8 cellular contexts compared by ENCODE assay signal in genomic region chr6:107491791-107492674, GRCh38.
DNase-seq lines count a peak whose midpoint lies in the region; ATAC-seq and TF ChIP-seq lines count a peak whose summit lies in the region.

No MANE protein-coding gene starts in this region.

- H3K27me3 ChIP-seq in ACC112 (ENCODE audit: insufficient read depth, low read length) (peaks cover 38% of the 10 kb centered on the region), HL-60 (ENCODE audit: insufficient read depth, poor library complexity, severe bottlenecking) (peaks cover 55% of the 10 kb centered on the region), WERI-Rb-1 (ENCODE audit: insufficient read depth, low read depth, severe bottlenecking) (peaks cover 30% of the 10 kb centered on the region)

- ATAC-seq in HG03095 (IDR thresholded peaks at IDR 0.05; ENCODE audit: unreplicated experiment) (no peak), HG02885 (IDR thresholded peaks at IDR 0.05; ENCODE audit: poor library complexity, unreplicated experiment) (no peak)

- H3K4me3 ChIP-seq in ACC112 (ENCODE audit: low read depth, low read length) (peak overlapping the region; percentile 88), HL-60 (replicated peaks; ENCODE audit: insufficient read depth, low read length) (peak overlapping the region; percentile 90), cardiac fibroblast (replicated peaks in 1 of 2; ENCODE audit: low read depth in 2 of 2, low read length in 2 of 2) (peak overlapping the region; percentile 68 to 83), WERI-Rb-1 (ENCODE audit: low read depth, low read length) (no peak overlapping the region)

- no peak for TF ChIP-seq CTCF in HL-60 (IDR thresholded peaks at IDR 0.05; ENCODE audit: insufficient read depth, low read length)
- no peak for TF ChIP-seq CTCF in cardiac fibroblast (IDR thresholded peaks at IDR 0.05; ENCODE audit: low read depth, low read length)
- TF ChIP-seq CTCF in WERI-Rb-1 (IDR thresholded peaks at IDR 0.05; ENCODE audit: low read depth, low read length) = no peak

- no peak overlapping the region for H3K27ac ChIP-seq in ACC112 (ENCODE audit: low read depth, low read length)
- no peak overlapping the region for H3K27ac ChIP-seq in HL-60 (replicated peaks)
- no peak overlapping the region for H3K27ac ChIP-seq in WERI-Rb-1

- DNase-seq in HL-60 (ENCODE audit: low read depth in 1 of 2, low spot score in 1 of 2) = peak in 1 of 2 experiments; percentile 35
- peak; percentile 84 to 87 for DNase-seq in cardiac fibroblast (ENCODE audit: low read depth in 2 of 2)
- peak; percentile 74 for DNase-seq in medulla oblongata (ENCODE audit: extremely low spot score)
- DNase-seq in WERI-Rb-1 = no peak
- no peak for DNase-seq in NCI-H82 treated with DMSO at 0.1 percent for 48 hours (lab: John Stamatoyannopoulos, UW; ENCODE audit: unreplicated experiment)

- peaks cover 21% of the 10 kb centered on the region for H3K4me1 ChIP-seq in ACC112 (ENCODE audit: control insufficient read depth, insufficient read depth, low read length, unreplicated experiment)

- H3K36me3 ChIP-seq in ACC112 (ENCODE audit: insufficient read depth, low read length) (no peaks in the 10 kb centered on the region), WERI-Rb-1 (no peaks in the 10 kb centered on the region)

- no peak overlapping the region for H2AFZ ChIP-seq in ACC112 (ENCODE audit: low read length, unreplicated experiment)

- no peaks in the 10 kb centered on the region for H3K9me3 ChIP-seq in WERI-Rb-1 (ENCODE audit: severe bottlenecking)

- H3K79me2 ChIP-seq in ACC112 (ENCODE audit: control insufficient read depth, insufficient read depth, low read length, unreplicated experiment) = no peaks in the 10 kb centered on the region

Comparison
In these comparisons a context has a peak if more than half of its experiments do, and no peak if none do; other contexts are left out.
1. DNase-seq: peak in cardiac fibroblast (2 of 2) and medulla oblongata (single experiment); none in WERI-Rb-1 (single experiment) and NCI-H82 treated with DMSO at 0.1 percent for 48 hours (single experiment).